11 cellular contexts compared by ENCODE assay signal in genomic region chr12:124617615-124618014, GRCh38. TPM values are rescaled to one million over a fixed set of nuclear protein-coding genes. Genes with fewer than 3 reads are reported as not detected.
DNase-seq lines count a peak whose midpoint lies in the region; ATAC-seq, FAIRE-seq and TF ChIP-seq lines count a peak whose summit lies in the region.
"Had no signal": no experiment of that assay in that cellular context is flagged by ENCODE, and none has a peak within 500 bp of the region (broad histone marks: within the 10 kb centered on the region; RNA-seq: fewer than 3 reads in every experiment).

No MANE protein-coding gene starts in this region.

- CTCF ChIA-PET in WTC11 (lab: Charles Lee), result no interaction called here

- ATAC-seq in WTC11, result peak; percentile 19; the same call in 1 of the 2 replicates
- ATAC-seq in GM21825 (IDR thresholded peaks at IDR 0.05; ENCODE audit: unreplicated experiment), result no peak
- ATAC-seq: esophagus mucosa had no signal

- peaks cover 7% of the 10 kb centered on the region; the same call in 1 of the 2 replicates for H3K4me1 Mint-ChIP-seq in WTC11

- TF ChIP-seq CTCF in WTC11 (IDR thresholded peaks at IDR 0.05) (no peak), keratinocyte (optimal IDR thresholded peaks at IDR 0.05 in 1 of 3, IDR thresholded peaks at IDR 0.05 in 1 of 3, conservative IDR thresholded peaks at IDR 0.05 in 1 of 3; ENCODE audit: extremely low read depth in 1 of 3, insufficient read depth in 2 of 3, low read length in 3 of 3) (no peak), tibial artery (IDR thresholded peaks at IDR 0.05) (no peak)

- no peaks in the 10 kb centered on the region; the same call in 1 of the 2 replicates for H3K27me3 Mint-ChIP-seq in WTC11 (ENCODE audit: low read depth)

- no peak overlapping the region for H3K4me3 Mint-ChIP-seq in WTC11
- H3K4me3 Mint-ChIP-seq: activated naive CD4-positive, alpha-beta T cell treated with anti-CD3 and anti-CD28 coated beads for 36 hours had no signal

- no peaks in the 10 kb centered on the region for H4K20me1 ChIP-seq in keratinocyte (ENCODE audit: control insufficient read depth, extremely low read depth, insufficient read depth, low read length)

- H3K27me3 ChIP-seq in keratinocyte (ENCODE audit: control insufficient read depth, extremely low read depth, insufficient read depth, low read length), result no peaks in the 10 kb centered on the region
- no peaks in the 10 kb centered on the region for H3K27me3 ChIP-seq in tibial artery

- H3K4me1 ChIP-seq in keratinocyte (ENCODE audit: control insufficient read depth, extremely low read depth, insufficient read depth, low read length) (peaks cover 48% of the 10 kb centered on the region), tibial artery (peaks cover 0 to 23% (median 15%) of the 10 kb centered on the region in 4 donors)

- H3K4me2 ChIP-seq in keratinocyte (ENCODE audit: control insufficient read depth, extremely low read depth, insufficient read depth, low read depth, low read length), result peak overlapping the region; percentile 66

- peaks cover 5% of the 10 kb centered on the region; the same call in 1 of the 2 replicates for H3K36me3 Mint-ChIP-seq in WTC11

- POLR2A ChIA-PET in WTC11 (lab: Charles Lee), result no interaction called here

- DNase-seq in D341Med (ENCODE audit: low spot score), result peak; percentile 34
- DNase-seq in NCI-H2029 treated with DMSO at 0.1 percent for 48 hours (lab: John Stamatoyannopoulos, UW), result peak; percentile 1
- DNase-seq in WTC11 (ENCODE audit: low spot score), result no peak
- DNase-seq in keratinocyte (ENCODE audit: low read depth, low spot score), result no peak
- DNase-seq in activated effector memory CD4-positive, alpha-beta T cell treated with Interleukin-2 at 50 U/mL for 16 hours, result no peak
- DNase-seq in HUDEP-2 (lab: John Stamatoyannopoulos, UW; ENCODE audit: unreplicated experiment in 76 of 76), result no peak
- no peak for DNase-seq in tibial artery
- DNase-seq: activated naive CD4-positive, alpha-beta T cell treated with anti-CD3 and anti-CD28 coated beads for 36 hours had no signal

- no peak overlapping the region for H3K9ac ChIP-seq in keratinocyte (ENCODE audit: control insufficient read depth, extremely low read depth, insufficient read depth, low read length)

- intact Hi-C loops in tibial artery (cut with DNase I; ENCODE audit: low total_unique reads), result no loop called here

- H3K9me3 Mint-ChIP-seq in WTC11, result peaks cover 20% of the 10 kb centered on the region

- no peak overlapping the region for H3K27ac ChIP-seq in keratinocyte (ENCODE audit: control insufficient read depth, insufficient read depth, low read length)
- no peak overlapping the region for H3K27ac ChIP-seq in tibial artery
- H3K27ac ChIP-seq: C4-2B had no signal

- dilution Hi-C loops in keratinocyte (cut with MboI; ENCODE audit: extremely low pct_ligation_motif_present, low sequenced_read_pairs), result no loop called here

- H3K4me3 ChIP-seq in keratinocyte (ENCODE audit: control insufficient read depth in 2 of 3, extremely low read depth in 1 of 3, insufficient read depth in 2 of 3, low read depth in 1 of 3, low read length in 3 of 3), result no peak overlapping the region
- no peak overlapping the region for H3K4me3 ChIP-seq in tibial artery

- H3K36me3 ChIP-seq in keratinocyte (ENCODE audit: control insufficient read depth in 2 of 2, extremely low read depth in 1 of 2, insufficient read depth in 2 of 2, low read length in 2 of 2) (no peaks in the 10 kb centered on the region), tibial artery (no peaks in the 10 kb centered on the region)

- H3K9me1 ChIP-seq in keratinocyte (ENCODE audit: control insufficient read depth, extremely low read depth, insufficient read depth, low read length), result no peaks in the 10 kb centered on the region

- H3K9me3 ChIP-seq in keratinocyte (ENCODE audit: control insufficient read depth, low read depth, low read length) (peaks cover 4% of the 10 kb centered on the region), tibial artery (no peaks in the 10 kb centered on the region)

- no peak for FAIRE-seq in keratinocyte (lab: Jason Lieb, UNC)

- H3K27ac Mint-ChIP-seq in WTC11, result no peak overlapping the region
- H3K27ac Mint-ChIP-seq: activated naive CD4-positive, alpha-beta T cell treated with anti-CD3 and anti-CD28 coated beads for 36 hours had no signal

- H3K79me2 ChIP-seq in keratinocyte (ENCODE audit: control insufficient read depth, insufficient read depth, low read length), result no peaks in the 10 kb centered on the region

- H2AFZ ChIP-seq in keratinocyte (ENCODE audit: control insufficient read depth, low read length), result no peak overlapping the region

TF ChIP-seq in WTC11, 78 proteins besides CTCF, POLR2A, EP300 and RAD21 (continues in another document):
- no peak for TF ChIP-seq CREM (CRISPR knock-in tag; IDR thresholded peaks at IDR 0.05)
- TF ChIP-seq TEAD4 (CRISPR knock-in tag; IDR thresholded peaks at IDR 0.05), result no peak
- TF ChIP-seq SP1 (CRISPR knock-in tag; conservative IDR thresholded peaks at IDR 0.05), result no peak
- no peak for TF ChIP-seq FOXK1 (CRISPR knock-in tag; IDR thresholded peaks at IDR 0.05)
- TF ChIP-seq, protein P1, sequence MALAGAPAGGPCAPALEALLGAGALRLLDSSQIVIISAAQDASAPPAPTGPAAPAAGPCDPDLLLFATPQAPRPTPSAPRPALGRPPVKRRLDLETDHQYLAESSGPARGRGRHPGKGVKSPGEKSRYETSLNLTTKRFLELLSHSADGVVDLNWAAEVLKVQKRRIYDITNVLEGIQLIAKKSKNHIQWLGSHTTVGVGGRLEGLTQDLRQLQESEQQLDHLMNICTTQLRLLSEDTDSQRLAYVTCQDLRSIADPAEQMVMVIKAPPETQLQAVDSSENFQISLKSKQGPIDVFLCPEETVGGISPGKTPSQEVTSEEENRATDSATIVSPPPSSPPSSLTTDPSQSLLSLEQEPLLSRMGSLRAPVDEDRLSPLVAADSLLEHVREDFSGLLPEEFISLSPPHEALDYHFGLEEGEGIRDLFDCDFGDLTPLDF (CRISPR knock-in tag; IDR thresholded peaks at IDR 0.05), result no peak
- no peak for TF ChIP-seq ZNF263 (CRISPR knock-in tag; IDR thresholded peaks at IDR 0.05; ENCODE audit: low read depth)
- no peak for TF ChIP-seq ZNF425 (CRISPR knock-in tag; conservative IDR thresholded peaks at IDR 0.05)
- TF ChIP-seq ZBTB43 (CRISPR knock-in tag; IDR thresholded peaks at IDR 0.05), result no peak
- TF ChIP-seq ATF1 (CRISPR knock-in tag; IDR thresholded peaks at IDR 0.05), result no peak
- TF ChIP-seq NFATC4 (CRISPR knock-in tag; IDR thresholded peaks at IDR 0.05), result no peak
- TF ChIP-seq, protein P2, sequence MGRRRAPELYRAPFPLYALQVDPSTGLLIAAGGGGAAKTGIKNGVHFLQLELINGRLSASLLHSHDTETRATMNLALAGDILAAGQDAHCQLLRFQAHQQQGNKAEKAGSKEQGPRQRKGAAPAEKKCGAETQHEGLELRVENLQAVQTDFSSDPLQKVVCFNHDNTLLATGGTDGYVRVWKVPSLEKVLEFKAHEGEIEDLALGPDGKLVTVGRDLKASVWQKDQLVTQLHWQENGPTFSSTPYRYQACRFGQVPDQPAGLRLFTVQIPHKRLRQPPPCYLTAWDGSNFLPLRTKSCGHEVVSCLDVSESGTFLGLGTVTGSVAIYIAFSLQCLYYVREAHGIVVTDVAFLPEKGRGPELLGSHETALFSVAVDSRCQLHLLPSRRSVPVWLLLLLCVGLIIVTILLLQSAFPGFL (CRISPR knock-in tag; IDR thresholded peaks at IDR 0.05; ENCODE audit: borderline replicate concordance), result no peak
- TF ChIP-seq, protein P3, sequence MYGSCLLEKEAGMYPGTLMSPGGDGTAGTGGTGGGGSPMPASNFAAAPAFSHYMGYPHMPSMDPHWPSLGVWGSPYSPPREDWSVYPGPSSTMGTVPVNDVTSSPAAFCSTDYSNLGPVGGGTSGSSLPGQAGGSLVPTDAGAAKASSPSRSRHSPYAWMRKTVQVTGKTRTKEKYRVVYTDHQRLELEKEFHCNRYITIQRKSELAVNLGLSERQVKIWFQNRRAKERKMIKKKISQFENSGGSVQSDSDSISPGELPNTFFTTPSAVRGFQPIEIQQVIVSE (CRISPR knock-in tag; IDR thresholded peaks at IDR 0.05; ENCODE audit: borderline replicate concordance), result no peak

RNA-seq across cellular contexts. Expression of gene NCOR2, which starts 50.2 kb away (rescaled TPM):
- total RNA-seq in WTC11 (2021), result 283 to 326 TPM (median 304 TPM) in 3 replicates
- polyA plus RNA-seq in keratinocyte, result 4.7 to 10.3 TPM (median 5.0 TPM) in 3 replicates
- 31.0 TPM for polyA plus RNA-seq in keratinocyte (2011; ENCODE audit: low read depth)
- polyA plus RNA-seq in keratinocyte (2011; cell fraction: cytosol; rRNA removed), result 6.5 and 20.0 TPM in 2 replicates
- 43.3 and 69.5 TPM in 2 replicates for polyA plus RNA-seq in keratinocyte (2011; cell fraction: nucleus; rRNA removed)
- 35.3 and 75.7 TPM in 2 replicates for polyA plus RNA-seq in keratinocyte (2012; ENCODE audit: low replicate concordance)
- polyA minus RNA-seq in keratinocyte, result 19.3 to 59.5 TPM (median 23.6 TPM) in 3 replicates
- 40.7 TPM for polyA minus RNA-seq in keratinocyte (2011; cell fraction: cytosol; rRNA and poly(A)+ RNA removed)
- 50.3 and 64.5 TPM in 2 replicates for polyA minus RNA-seq in keratinocyte (2011; cell fraction: nucleus; rRNA and poly(A)+ RNA removed)

Comparison
In these comparisons a context has a peak if more than half of its experiments do, and no peak if none do; other contexts are left out.
1. DNase-seq: peak in D341Med (single experiment) and NCI-H2029 treated with DMSO at 0.1 percent for 48 hours (single experiment); none in WTC11 (single experiment), keratinocyte (single experiment), activated effector memory CD4-positive, alpha-beta T cell treated with Interleukin-2 at 50 U/mL for 16 hours (single experiment), HUDEP-2 (0 of 76) and tibial artery (0 of 2).